In the genomic region with DNA sequence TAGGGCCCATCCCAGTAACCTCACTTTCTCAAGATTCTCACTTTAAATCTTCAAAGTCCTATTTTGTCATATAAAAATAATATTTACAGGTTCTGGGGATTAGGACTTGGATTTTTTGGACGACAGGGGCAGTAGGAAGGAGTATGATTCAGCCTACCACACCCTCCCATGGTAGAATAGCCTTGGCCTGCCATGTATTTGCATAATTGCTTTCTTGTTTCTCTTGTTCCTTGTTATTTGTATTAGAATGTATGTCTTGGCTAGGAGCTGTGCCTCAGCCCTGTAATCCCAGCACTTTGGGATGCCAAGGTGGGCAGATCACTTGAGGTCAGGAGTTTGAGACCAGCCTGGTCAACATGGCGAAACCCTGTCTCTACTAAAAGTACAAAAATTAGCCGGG, we compare ENCODE assay signal across 27 cellular contexts.
DNase-seq lines count a peak whose midpoint lies in the region; ATAC-seq and TF ChIP-seq lines count a peak whose summit lies in the region.
"Had no signal": no experiment of that assay in that cellular context is flagged by ENCODE, and none has a peak within 500 bp of the region (broad histone marks: within the 10 kb centered on the region; RNA-seq: fewer than 3 reads in every experiment).

No MANE protein-coding gene starts in this region.

- H2AFZ ChIP-seq in H9 (ENCODE audit: low read length) = no peak overlapping the region
- H2AFZ ChIP-seq: hepatocyte had no signal

- no peaks in the 10 kb centered on the region for H4K20me1 ChIP-seq in H9 (ENCODE audit: control insufficient read depth, insufficient read depth, insufficient read length)
- H4K20me1 ChIP-seq: BLaER1 treated with 17β-estradiol and CSF1 and Interleukin-3, amounts not matched to agents 10 nM and 100 nM had no signal

- H3K27ac ChIP-seq in H9 (ENCODE audit: insufficient read length, low read depth, low read length) = no peak overlapping the region
- peak overlapping the region; percentile 43 for H3K27ac ChIP-seq in RWPE1
- H3K27ac ChIP-seq: BLaER1 treated with 17β-estradiol and CSF1 and Interleukin-3, amounts not matched to agents 10 nM and 100 nM; hepatocyte; SJCRH30; tibial artery had no signal

- no peaks in the 10 kb centered on the region for H3K27me3 ChIP-seq in H9 (ENCODE audit: insufficient read depth, low read length)
- H3K27me3 ChIP-seq: BLaER1 treated with 17β-estradiol and CSF1 and Interleukin-3, amounts not matched to agents 10 nM and 100 nM; hepatocyte; SJCRH30; tibial artery had no signal

- peaks cover 0 to 3% (median 0%) of the 10 kb centered on the region in 3 experiments; a peak in 2 of 7 replicates for H3K36me3 Mint-ChIP-seq in H9 (ENCODE audit: insufficient read depth in 1 of 3, low read depth in 3 of 3)
- H3K36me3 Mint-ChIP-seq: activated naive CD8-positive, alpha-beta T cell treated with anti-CD3 and anti-CD28 coated beads, Interleukin-2, amount 10 ng/mL, durations not matched to agents 7 days and 5 days; natural killer cell had no signal

- ATAC-seq in GM18520 (IDR thresholded peaks at IDR 0.05; ENCODE audit: unreplicated experiment) = peak; percentile 30
- peak; percentile 69 for ATAC-seq in mucosa of descending colon
- ATAC-seq in HG03565 (IDR thresholded peaks at IDR 0.05; ENCODE audit: unreplicated experiment) = no peak
- ATAC-seq: activated T-cell treated with anti-CD3 and anti-CD28 coated beads, Interleukin-2, amount 50 U/mL, for 4 hours; natural killer cell had no signal

- H3K36me3 ChIP-seq in mucosa of descending colon (ENCODE audit: low read depth) = no peaks in the 10 kb centered on the region
- H3K36me3 ChIP-seq: BLaER1 treated with 17β-estradiol and CSF1 and Interleukin-3, amounts not matched to agents 10 nM and 100 nM; SJCRH30; tibial artery had no signal

- WGBS in H9 (ENCODE audit: extremely low coverage, insufficient read length, low lambda C conversion rate) = no CpG with 5 or more reads among the region's 3 CpGs

- no peak overlapping the region for H3K4me2 ChIP-seq in H9 (ENCODE audit: insufficient read depth, insufficient read length, low read length)
- H3K4me2 ChIP-seq: BLaER1 treated with 17β-estradiol and CSF1 and Interleukin-3, amounts not matched to agents 10 nM and 100 nM; hepatocyte had no signal

- no peak overlapping the region for H3K4me3 ChIP-seq in mucosa of descending colon
- H3K4me3 ChIP-seq: BLaER1 treated with 17β-estradiol and CSF1 and Interleukin-3, amounts not matched to agents 10 nM and 100 nM; hepatocyte; lung; SJCRH30; tibial artery had no signal

- no peak overlapping the region for H3K9ac ChIP-seq in H9 (ENCODE audit: extremely low read depth, insufficient read length, low read length)
- H3K9ac ChIP-seq: BLaER1 treated with 17β-estradiol and CSF1 and Interleukin-3, amounts not matched to agents 10 nM and 100 nM had no signal

- CTCF ChIA-PET in RWPE1 (lab: Yijun Ruan, JAX) = interaction anchor here (0.8 kb wide), 1 partner anchor 182 kb away, joined by 3 read pairs; no protein-coding TSS in a partner anchor

- no peak overlapping the region for H3K56ac ChIP-seq in H9 (ENCODE audit: insufficient read length, low read depth, low read length)

- H3K27me3 Mint-ChIP-seq in H9 (ENCODE audit: low read depth) = no peaks in the 10 kb centered on the region

- no peak overlapping the region for H2BK5ac ChIP-seq in H9 (ENCODE audit: insufficient read length, low read length)

- intact Hi-C loops in mucosa of descending colon (cut with DNase I, micrococcal nuclease) = no loop called here

- H3K4me3 Mint-ChIP-seq in H9 = no peak overlapping the region
- H3K4me3 Mint-ChIP-seq: activated naive CD8-positive, alpha-beta T cell treated with anti-CD3 and anti-CD28 coated beads, Interleukin-2, amount 10 ng/mL, durations not matched to agents 7 days and 5 days; activated T-cell treated with anti-CD3 and anti-CD28 coated beads, Interleukin-2, amount 50 U/mL, for 4 hours; HFFc6; natural killer cell had no signal

- no peak overlapping the region for H2BK20ac ChIP-seq in H9 (ENCODE audit: low read depth, low read length, poor library complexity, severe bottlenecking)

- peak overlapping the region in 2 of 3 experiments; percentile 79 to 88; a peak in 4 of 7 replicates for H3K27ac Mint-ChIP-seq in H9
- H3K27ac Mint-ChIP-seq: activated naive CD8-positive, alpha-beta T cell treated with anti-CD3 and anti-CD28 coated beads, Interleukin-2, amount 10 ng/mL, durations not matched to agents 7 days and 5 days; HFFc6; natural killer cell had no signal

- H4K5ac ChIP-seq in H9 (ENCODE audit: insufficient read length, low read depth, low read length) = no peak overlapping the region

- H3T11ph ChIP-seq in H9 (ENCODE audit: low read length) = no peak overlapping the region

- H3K23ac ChIP-seq in H9 (ENCODE audit: insufficient read length, low read depth, low read length) = no peak overlapping the region

- TF ChIP-seq CTCF in H9 (conservative IDR thresholded peaks at IDR 0.05) = no peak
- TF ChIP-seq CTCF in RWPE1 (conservative IDR thresholded peaks at IDR 0.05; ENCODE audit: low read depth) = no peak
- no peak for TF ChIP-seq CTCF in mucosa of descending colon (IDR thresholded peaks at IDR 0.05)

- H3K23me2 ChIP-seq in H9 (ENCODE audit: insufficient read length, low read depth, low read length, poor library complexity, severe bottlenecking) = no peaks in the 10 kb centered on the region

- H2AK5ac ChIP-seq in H9 (ENCODE audit: insufficient read length, low read length) = no peak overlapping the region

- no peaks in the 10 kb centered on the region for H3K9me3 Mint-ChIP-seq in H9
- H3K9me3 Mint-ChIP-seq: activated naive CD8-positive, alpha-beta T cell treated with anti-CD3 and anti-CD28 coated beads, Interleukin-2, amount 10 ng/mL, durations not matched to agents 7 days and 5 days; activated T-cell treated with anti-CD3 and anti-CD28 coated beads, Interleukin-2, amount 50 U/mL, for 4 hours; natural killer cell had no signal

- H3K79me2 ChIP-seq in H9 (ENCODE audit: insufficient read depth, low read length) = peaks cover 3% of the 10 kb centered on the region; the same call in 1 of the 2 replicates

- H3K4me1 ChIP-seq in H9 (ENCODE audit: insufficient read depth, low read length) (peaks cover 11% of the 10 kb centered on the region; the same call in 1 of the 2 replicates), mucosa of descending colon (ENCODE audit: low read depth) (peaks cover 18% of the 10 kb centered on the region)
- H3K4me1 ChIP-seq: BLaER1 treated with 17β-estradiol and CSF1 and Interleukin-3, amounts not matched to agents 10 nM and 100 nM had no signal

- peaks cover 55 to 56% of the 10 kb centered on the region in 2 experiments for H3K4me1 Mint-ChIP-seq in H9
- H3K4me1 Mint-ChIP-seq: activated naive CD8-positive, alpha-beta T cell treated with anti-CD3 and anti-CD28 coated beads, Interleukin-2, amount 10 ng/mL, durations not matched to agents 7 days and 5 days had no signal

- H4K91ac ChIP-seq in H9 (ENCODE audit: insufficient read length, low read depth, low read length) = no peak overlapping the region

- H3K79me1 ChIP-seq in H9 (ENCODE audit: insufficient read depth, low read depth, low read length, poor library complexity, severe bottlenecking) = no peaks in the 10 kb centered on the region

- POLR2A ChIA-PET in RWPE1 (lab: Yijun Ruan, JAX; ENCODE audit: low non-redundant PET) = no interaction called here

- peak overlapping the region; percentile 39; the same call in 1 of the 2 replicates for H3K14ac ChIP-seq in H9 (ENCODE audit: insufficient read depth, low read length)

- H3K9me3 ChIP-seq in H9 (ENCODE audit: control insufficient read depth, low read depth, low read length) (no peaks in the 10 kb centered on the region), mucosa of descending colon (no peaks in the 10 kb centered on the region)
- H3K9me3 ChIP-seq: BLaER1 treated with 17β-estradiol and CSF1 and Interleukin-3, amounts not matched to agents 10 nM and 100 nM; SJCRH30; tibial artery had no signal

- H2BK15ac ChIP-seq in H9 (ENCODE audit: low read depth, low read length) = no peak overlapping the region

- H3K18ac ChIP-seq in H9 (ENCODE audit: insufficient read length, low read depth, low read length) = peak overlapping the region; percentile 40

- H2BK12ac ChIP-seq in H9 (ENCODE audit: insufficient read length, low read depth, low read length) = no peak overlapping the region

- no peak overlapping the region for H4K8ac ChIP-seq in H9 (replicated peaks; ENCODE audit: insufficient read length, low read depth, low read length)

- DNase-seq in H9 (no peak), RWPE1 (ENCODE audit: low spot score) (no peak), mucosa of descending colon (no peak), ACHN (no peak), GM03348 (ENCODE audit: low spot score) (no peak)
- DNase-seq: activated CD4-positive, CD25-positive, alpha-beta regulatory T cell; activated gamma-delta T cell treated with Interleukin-2 at 50 U/mL for 16 hours; activated naive CD8-positive, alpha-beta T cell treated with anti-CD3 and anti-CD28 coated beads, Interleukin-2, amount 10 ng/mL, durations not matched to agents 7 days and 5 days; activated T-cell treated with anti-CD3 and anti-CD28 coated beads, Interleukin-2, amount 50 U/mL, for 4 hours; aorta; DMS53; GOT3; HFFc6; Kasumi-1; natural killer cell; NCI-H146; NCI-H2107; NCI-H774; SJCRH30; stimulated activated CD4-positive, alpha-beta T cell treated with anti-CD3 and anti-CD28 coated beads, Interleukin-4, amount 100 ng/mL, for 24 hours; SW 1271; tibial artery had no signal

- in situ Hi-C loops in ACHN (cut with HindIII; ENCODE audit: low pct_ligation_motif_present, low pct_unique_long_range_greater_than_20kb, low sequenced_read_pairs) = no loop called here

- no peak overlapping the region for H3K4ac ChIP-seq in H9 (ENCODE audit: low read depth, low read length)

- H2BK120ac ChIP-seq in H9 (ENCODE audit: low read depth, low read length, poor library complexity, severe bottlenecking) = no peak overlapping the region
